Comparison of ENCODE assay signal across 10 cellular contexts in genomic region chr1:232306269-232306911, GRCh38.
DNase-seq lines count a peak whose midpoint lies in the region; ATAC-seq and TF ChIP-seq lines count a peak whose summit lies in the region.
"Had no signal": no experiment of that assay in that cellular context is flagged by ENCODE, and none has a peak within 500 bp of the region (broad histone marks: within the 10 kb centered on the region; RNA-seq: fewer than 3 reads in every experiment).

No MANE protein-coding gene starts in this region.

- no peaks in the 10 kb centered on the region for H3K79me2 ChIP-seq in GM23338 (replicated peaks; ENCODE audit: insufficient read depth)

- DNase-seq in GM23338 (ENCODE audit: low spot score): peak; percentile 71
- peak; percentile 22 for DNase-seq in SK-MEL-5 (ENCODE audit: low read depth, low spot score)
- DNase-seq in cardiac muscle cell (ENCODE audit: low read depth in 1 of 2, low spot score in 1 of 2): peak; percentile 21 to 53
- DNase-seq in putamen (ENCODE audit: low spot score): peak; percentile 3
- no peak for DNase-seq in SIG-M5 (lab: John Stamatoyannopoulos, UW)
- DNase-seq in HUDEP-2 (lab: John Stamatoyannopoulos, UW; ENCODE audit: unreplicated experiment in 76 of 76): no peak
- DNase-seq: activated CD4-positive, alpha-beta T cell treated with anti-CD3 and anti-CD28 coated beads, Interleukin-2, amount 50 U/mL, for 4 hours; kidney had no signal

- peaks cover 6% of the 10 kb centered on the region for H3K9me2 ChIP-seq in GM23338 (ENCODE audit: insufficient read depth)

- H3K4me1 ChIP-seq in GM23338 (ENCODE audit: insufficient read depth): peaks cover 13% of the 10 kb centered on the region
- peaks cover 10% of the 10 kb centered on the region for H3K4me1 ChIP-seq in cardiac muscle cell (ENCODE audit: low read depth)

- peak; percentile 51 to 71 for TF ChIP-seq CTCF in GM23338 (conservative IDR thresholded peaks at IDR 0.05; ENCODE audit: low read depth in 2 of 2)
- TF ChIP-seq CTCF in cardiac muscle cell (IDR thresholded peaks at IDR 0.05; ENCODE audit: low read depth, low read length): peak; percentile 39

- no peak overlapping the region for H3K4me3 Mint-ChIP-seq in GM23338

- no peaks in the 10 kb centered on the region for H4K20me1 ChIP-seq in GM23338 (replicated peaks; ENCODE audit: insufficient read depth)

- H3K4me3 ChIP-seq in GM23338: no peak overlapping the region
- no peak overlapping the region for H3K4me3 ChIP-seq in cardiac muscle cell

- no peak overlapping the region for H3K27ac Mint-ChIP-seq in GM23338

- H3K27me3 ChIP-seq in GM23338 (ENCODE audit: insufficient read depth): no peaks in the 10 kb centered on the region
- H3K27me3 ChIP-seq in cardiac muscle cell: no peaks in the 10 kb centered on the region

- no peaks in the 10 kb centered on the region for H3F3A ChIP-seq in GM23338 (replicated peaks; ENCODE audit: low read depth)

- in situ Hi-C loops in SK-MEL-5 (cut with HindIII; ENCODE audit: low pct_unique_long_range_greater_than_20kb, low sequenced_read_pairs): no loop called here

- H3K36me3 Mint-ChIP-seq in GM23338 (ENCODE audit: low read depth): peaks cover 2% of the 10 kb centered on the region; the same call in 1 of the 3 replicates

- H2AFZ ChIP-seq in GM23338: no peak overlapping the region

- no peak overlapping the region for H3K27ac ChIP-seq in GM23338 (ENCODE audit: low read depth)
- H3K27ac ChIP-seq in cardiac muscle cell: peak overlapping the region; percentile 74

- ATAC-seq in GM23338 (peak; percentile 96), HG03378 (IDR thresholded peaks at IDR 0.05; ENCODE audit: unreplicated experiment) (no peak), GM21447 (IDR thresholded peaks at IDR 0.05; ENCODE audit: unreplicated experiment) (no peak)

- H3K9me3 Mint-ChIP-seq in GM23338: no peaks in the 10 kb centered on the region

- peak overlapping the region; percentile 43; the same call in 1 of the 2 replicates for H3K4me2 ChIP-seq in GM23338

- H3K9me3 ChIP-seq in cardiac muscle cell (ENCODE audit: low read depth): no peaks in the 10 kb centered on the region

- no peaks in the 10 kb centered on the region for H3K36me3 ChIP-seq in GM23338 (ENCODE audit: insufficient read depth)
- H3K36me3 ChIP-seq in cardiac muscle cell: no peaks in the 10 kb centered on the region

- peaks cover 31% of the 10 kb centered on the region for H3K4me1 Mint-ChIP-seq in GM23338

- H3K27me3 Mint-ChIP-seq in GM23338 (ENCODE audit: insufficient read depth, low read depth, poor library complexity): peaks cover 6% of the 10 kb centered on the region

TF ChIP-seq in GM23338, 12 proteins besides CTCF, POLR2A, EP300 and RAD21:
- TF ChIP-seq EZH2phosphoT487 (IDR thresholded peaks at IDR 0.05; ENCODE audit: unreplicated experiment) (no peak), ZNF114 (CRISPR knock-in tag; IDR thresholded peaks at IDR 0.05) (no peak), EZH2 (IDR thresholded peaks at IDR 0.05; ENCODE audit: low read depth, unreplicated experiment) (no peak), CREB1 (CRISPR knock-in tag; IDR thresholded peaks at IDR 0.05; ENCODE audit: low read depth) (no peak), REST (IDR thresholded peaks at IDR 0.05; ENCODE audit: unreplicated experiment) (no peak), JUNB (IDR thresholded peaks at IDR 0.05; ENCODE audit: unreplicated experiment) (no peak)

Comparison
In these comparisons a context has a peak if more than half of its experiments do, and no peak if none do; other contexts are left out.
1. DNase-seq: peak in GM23338 (single experiment), SK-MEL-5 (single experiment), cardiac muscle cell (2 of 2) and putamen (single experiment); none in SIG-M5 (single experiment) and HUDEP-2 (0 of 76).